17 cellular contexts compared by ENCODE assay signal in the genomic region with DNA sequence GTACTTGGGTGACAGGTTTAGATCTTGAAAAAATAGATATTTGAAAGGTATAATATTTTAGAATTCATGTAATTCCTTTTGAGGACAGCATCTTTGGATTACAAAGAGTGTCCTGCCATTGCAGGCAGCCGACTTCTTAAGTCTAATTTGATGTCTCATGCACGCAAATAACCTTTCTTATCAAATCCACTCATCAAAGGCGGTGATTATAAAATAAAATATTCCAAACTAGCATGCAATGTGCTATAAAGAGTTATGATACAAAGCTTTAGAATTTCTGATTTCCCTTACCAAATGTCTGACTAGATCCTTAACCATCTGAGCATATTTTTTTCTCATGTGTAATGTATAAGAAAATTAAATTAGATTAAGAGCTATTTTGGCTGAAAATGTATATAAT.
DNase-seq lines count a peak whose midpoint lies in the region; ATAC-seq and TF ChIP-seq lines count a peak whose summit lies in the region.
"Had no signal": no experiment of that assay in that cellular context is flagged by ENCODE, and none has a peak within 500 bp of the region (broad histone marks: within the 10 kb centered on the region; RNA-seq: fewer than 3 reads in every experiment).

No MANE protein-coding gene starts in this region.

- TF ChIP-seq CTCF in osteoblast (IDR thresholded peaks at IDR 0.05; ENCODE audit: extremely low read depth, low read depth, low read length) (no peak), hepatocyte (IDR thresholded peaks at IDR 0.05; ENCODE audit: poor library complexity) (no peak)

- H3K4me3 ChIP-seq in osteoblast (ENCODE audit: insufficient read depth, low read length) (no peak overlapping the region), hepatocyte (no peak overlapping the region)
- H3K4me3 ChIP-seq: A549, BLaER1, HAP-1 had no signal

- WGBS in hepatocyte (ENCODE audit: low lambda C conversion rate, missing lambda C conversion rate) = 72% methylated on average over 3 of the region's 3 CpGs

- no peak for ATAC-seq in HG02759 (IDR thresholded peaks at IDR 0.05; ENCODE audit: unreplicated experiment)
- ATAC-seq: A549, HepG2 had no signal

- H3K4me2 ChIP-seq in osteoblast (ENCODE audit: insufficient read depth, low read length) = peak overlapping the region; percentile 30
- H3K4me2 ChIP-seq in hepatocyte = no peak overlapping the region
- H3K4me2 ChIP-seq: A549, BLaER1 had no signal

- H3K27me3 ChIP-seq in osteoblast (ENCODE audit: insufficient read depth, low read length) (no peaks in the 10 kb centered on the region), hepatocyte (no peaks in the 10 kb centered on the region)
- H3K27me3 ChIP-seq: BLaER1 had no signal

- DNase-seq in GM04504 (ENCODE audit: low read depth) (peak; percentile 36), NCI-H226 (peak; percentile 19), amniotic stem cell (lab: John Stamatoyannopoulos, UW) (peak; percentile 28), osteoblast (ENCODE audit: insufficient read length, low spot score, missing footprints) (no peak), hepatocyte (ENCODE audit: low spot score) (no peak)
- DNase-seq in stimulated activated CD4-positive, alpha-beta T cell treated with anti-CD3 and anti-CD28 coated beads, Interleukin-1b, Interleukin-23, amount 100 ng/mL, for 48 hours = no peak
- no peak for DNase-seq in stimulated activated CD4-positive, alpha-beta T cell treated with anti-CD3 and anti-CD28 coated beads, Interleukin-2, amount 100 ng/mL, for 24 hours
- DNase-seq: CD4-positive, CD25-positive, alpha-beta regulatory T cell; DMS153; DMS79 treated with DMSO at 0.1 percent for 48 hours; GF-D8; HFFc6 had no signal

- peak overlapping the region; percentile 59 for H3K27ac ChIP-seq in osteoblast (ENCODE audit: low read depth, low read length)
- H3K27ac ChIP-seq in hepatocyte = no peak overlapping the region
- H3K27ac ChIP-seq: A549, BLaER1 had no signal

- H3K4me1 ChIP-seq in osteoblast (ENCODE audit: insufficient read depth, low read length) (peaks cover 29% of the 10 kb centered on the region), hepatocyte (ENCODE audit: insufficient read depth) (no peaks in the 10 kb centered on the region)
- H3K4me1 ChIP-seq: A549, BLaER1, HAP-1 had no signal

- no peaks in the 10 kb centered on the region for H3K79me2 ChIP-seq in osteoblast (ENCODE audit: insufficient read depth, low read length)
- no peaks in the 10 kb centered on the region for H3K79me2 ChIP-seq in hepatocyte

- H2AFZ ChIP-seq in osteoblast (ENCODE audit: low read length) (no peak overlapping the region), hepatocyte (no peak overlapping the region)

- no peaks in the 10 kb centered on the region for H4K20me1 ChIP-seq in osteoblast (ENCODE audit: insufficient read depth, low read length)
- H4K20me1 ChIP-seq in hepatocyte (ENCODE audit: insufficient read depth, poor library complexity, severe bottlenecking) = no peaks in the 10 kb centered on the region
- H4K20me1 ChIP-seq: BLaER1 had no signal

- no peaks in the 10 kb centered on the region for H3K9me3 ChIP-seq in osteoblast (ENCODE audit: low read depth, low read length)
- H3K9me3 ChIP-seq in hepatocyte (ENCODE audit: low read depth) = no peaks in the 10 kb centered on the region
- H3K9me3 ChIP-seq: A549, BLaER1, HAP-1 had no signal

- H3K9me2 ChIP-seq in hepatocyte (replicated peaks; ENCODE audit: insufficient read depth) = no peaks in the 10 kb centered on the region

- H3K36me3 ChIP-seq in osteoblast (ENCODE audit: insufficient read depth, low read length) (no peaks in the 10 kb centered on the region), hepatocyte (replicated peaks; ENCODE audit: insufficient read depth, low read depth) (no peaks in the 10 kb centered on the region)
- H3K36me3 ChIP-seq: BLaER1, HAP-1 had no signal

Comparison
In these comparisons a context has a peak if more than half of its experiments do, and no peak if none do; other contexts are left out.
1. DNase-seq: peak in GM04504 (single experiment), NCI-H226 (single experiment) and amniotic stem cell (single experiment); none in osteoblast (single experiment), hepatocyte (single experiment), stimulated activated CD4-positive, alpha-beta T cell treated with anti-CD3 and anti-CD28 coated beads, Interleukin-1b, Interleukin-23, amount 100 ng/mL, for 48 hours (single experiment) and stimulated activated CD4-positive, alpha-beta T cell treated with anti-CD3 and anti-CD28 coated beads, Interleukin-2, amount 100 ng/mL, for 24 hours (0 of 2).